10 cellular contexts compared by ENCODE assay signal in the genomic region with DNA sequence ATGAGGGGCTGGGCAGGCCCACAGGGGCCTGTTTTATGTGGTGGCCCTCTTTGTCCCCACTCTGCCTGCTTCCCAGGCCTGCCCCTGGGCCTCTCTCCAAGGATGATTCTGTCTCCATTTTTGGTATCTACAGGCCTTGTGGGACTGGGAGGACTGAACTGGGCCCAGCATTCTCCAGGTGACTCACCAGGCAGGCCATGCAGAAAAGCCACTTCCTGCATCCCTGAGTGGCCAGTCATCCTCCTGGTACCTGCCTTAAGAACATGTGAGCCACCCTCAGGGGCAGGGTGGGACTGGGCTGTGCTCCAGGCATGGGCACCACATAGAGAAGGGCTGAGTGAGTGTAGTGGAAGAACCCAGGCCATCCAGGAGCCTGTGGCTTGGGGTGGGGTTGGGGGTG. TPM values are rescaled to one million over a fixed set of nuclear protein-coding genes. Genes with fewer than 3 reads are reported as not detected.
DNase-seq lines count a peak whose midpoint lies in the region; ATAC-seq, FAIRE-seq and TF ChIP-seq lines count a peak whose summit lies in the region.
"Had no signal": no experiment of that assay in that cellular context is flagged by ENCODE, and none has a peak within 500 bp of the region (broad histone marks: within the 10 kb centered on the region; RNA-seq: fewer than 3 reads in every experiment).

No MANE protein-coding gene starts in this region.

- H4K20me1 ChIP-seq in DOHH2 (ENCODE audit: control insufficient read depth, insufficient read depth, low read depth, low read length), result no peaks in the 10 kb centered on the region

- no peaks in the 10 kb centered on the region for H3K79me2 ChIP-seq in DOHH2 (ENCODE audit: control insufficient read depth, low read length)

- peak overlapping the region; percentile 54; the same call in 1 of the 2 replicates for H3K4me2 ChIP-seq in DOHH2 (ENCODE audit: low read length)

- no peak overlapping the region for H3K4me3 Mint-ChIP-seq in osteocyte (ENCODE audit: unreplicated experiment)
- H3K4me3 Mint-ChIP-seq: activated T-cell treated with anti-CD3 and anti-CD28 coated beads, Interleukin-2, amount 50 U/mL, for 24 hours had no signal

- H3K9me3 ChIP-seq in DOHH2 (ENCODE audit: control insufficient read depth, insufficient read depth, low read length), result no peaks in the 10 kb centered on the region

- no peaks in the 10 kb centered on the region for H3K36me3 Mint-ChIP-seq in osteocyte (ENCODE audit: unreplicated experiment)

- H3K27ac Mint-ChIP-seq in osteocyte (ENCODE audit: unreplicated experiment), result peak overlapping the region; percentile 62
- H3K27ac Mint-ChIP-seq: activated T-cell treated with anti-CD3 and anti-CD28 coated beads, Interleukin-2, amount 50 U/mL, for 24 hours had no signal

- no peaks in the 10 kb centered on the region; the same call in 1 of the 2 replicates for H3K36me3 ChIP-seq in DOHH2 (ENCODE audit: control insufficient read depth, low read length)

- no peaks in the 10 kb centered on the region for H3K9me2 ChIP-seq in DOHH2 (replicated peaks; ENCODE audit: control insufficient read depth, low read length)

- peaks cover 13% of the 10 kb centered on the region for H3F3A ChIP-seq in DOHH2 (ENCODE audit: control insufficient read depth, insufficient read depth)

- TF ChIP-seq CTCF in DOHH2 (IDR thresholded peaks at IDR 0.05; ENCODE audit: low read depth, low read length, poor library complexity, severe bottlenecking) (no peak), coronary artery (IDR thresholded peaks at IDR 0.05) (no peak), osteocyte (IDR thresholded peaks at IDR 0.05) (no peak)

- H3K4me1 ChIP-seq in DOHH2 (ENCODE audit: control insufficient read depth, low read length), result peaks cover 77% of the 10 kb centered on the region

- no peaks in the 10 kb centered on the region for H3K9me3 Mint-ChIP-seq in osteocyte (ENCODE audit: unreplicated experiment)
- H3K9me3 Mint-ChIP-seq: activated T-cell treated with anti-CD3 and anti-CD28 coated beads, Interleukin-2, amount 50 U/mL, for 24 hours had no signal

- H3K27me3 Mint-ChIP-seq in osteocyte (ENCODE audit: unreplicated experiment), result no peaks in the 10 kb centered on the region

- no peak for ATAC-seq in GM21423 (IDR thresholded peaks at IDR 0.05; ENCODE audit: unreplicated experiment)

- no peak overlapping the region for H3K27ac ChIP-seq in DOHH2 (ENCODE audit: low read depth, low read length)
- no peak overlapping the region for H3K27ac ChIP-seq in coronary artery

- DNase-seq in HTR-8/SVneo (ENCODE audit: insufficient read length, low spot score) (peak; percentile 92), coronary artery (ENCODE audit: low spot score) (peak; percentile 74), osteocyte (ENCODE audit: extremely low spot score, unreplicated experiment) (no peak), hippocampal formation (lab: John Stamatoyannopoulos, UW) (no peak), NCI-H146 treated with DMSO at 0.1 percent for 48 hours (lab: John Stamatoyannopoulos, UW; ENCODE audit: unreplicated experiment) (no peak)
- no peak for DNase-seq in activated CD4-positive, CD25-positive, alpha-beta regulatory T cell treated with anti-CD3 and anti-CD28 coated beads, Interleukin-2, amount 50 U/mL, for 72 hours
- DNase-seq: activated T-cell treated with anti-CD3 and anti-CD28 coated beads, Interleukin-2, amount 50 U/mL, for 24 hours; NCI-H1436 treated with DMSO at 0.1 percent for 48 hours had no signal

- H3K4me1 Mint-ChIP-seq in osteocyte (ENCODE audit: unreplicated experiment), result peaks cover 29% of the 10 kb centered on the region

- no peaks in the 10 kb centered on the region for H3K27me3 ChIP-seq in DOHH2 (ENCODE audit: control insufficient read depth, low read length)

- peak; percentile 77 for FAIRE-seq in HTR-8/SVneo (lab: Jason Lieb, UNC)

- H3K4me3 ChIP-seq in DOHH2 (ENCODE audit: low read length) (no peak overlapping the region), coronary artery (no peak overlapping the region)

RNA-seq across cellular contexts. Expression of a gene that starts 20.0 kb away (rescaled TPM):
- total RNA-seq in osteocyte, result 7.9 and 8.8 TPM in 2 replicates

Comparison
In these comparisons a context has a peak if more than half of its experiments do, and no peak if none do; other contexts are left out.
1. DNase-seq: peak in HTR-8/SVneo (single experiment) and coronary artery (single experiment); none in osteocyte (single experiment), hippocampal formation (0 of 2), NCI-H146 treated with DMSO at 0.1 percent for 48 hours (single experiment) and activated CD4-positive, CD25-positive, alpha-beta regulatory T cell treated with anti-CD3 and anti-CD28 coated beads, Interleukin-2, amount 50 U/mL, for 72 hours (single experiment).